In the genomic region with DNA sequence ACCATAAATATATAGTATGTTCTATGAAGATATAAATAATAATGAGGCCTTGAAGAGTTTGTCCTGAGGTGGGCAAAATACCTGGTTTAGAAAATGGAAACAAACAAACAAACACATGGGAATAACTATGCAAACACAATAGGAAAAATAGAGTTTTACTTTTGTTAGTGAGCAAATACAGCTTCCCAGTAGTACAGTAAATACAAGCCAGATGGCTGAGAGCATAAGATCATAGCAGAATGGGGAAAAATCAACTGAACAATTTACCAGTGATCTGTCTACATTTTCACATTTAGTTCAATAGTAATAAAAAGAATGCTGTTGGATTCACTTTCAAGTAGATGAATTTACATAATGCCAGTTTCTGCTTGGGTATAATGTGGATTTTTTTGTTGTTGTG, we compare ENCODE assay signal across 25 cellular contexts. TPM values are rescaled to one million over a fixed set of nuclear protein-coding genes. Genes with fewer than 3 reads are reported as not detected.
DNase-seq lines count a peak whose midpoint lies in the region; ATAC-seq and TF ChIP-seq lines count a peak whose summit lies in the region.
"Had no signal": no experiment of that assay in that cellular context is flagged by ENCODE, and none has a peak within 500 bp of the region (broad histone marks: within the 10 kb centered on the region; RNA-seq: fewer than 3 reads in every experiment).

No MANE protein-coding gene starts in this region.

- peaks cover 31% of the 10 kb centered on the region for H3K36me3 Mint-ChIP-seq in activated CD4-positive, alpha-beta T cell treated with anti-CD3 and anti-CD28 coated beads for 36 hours (ENCODE audit: low read depth)
- H3K36me3 Mint-ChIP-seq in CD4-positive, alpha-beta T cell (ENCODE audit: low read depth) = peaks cover 29% of the 10 kb centered on the region
- H3K36me3 Mint-ChIP-seq in activated T-helper 17 cell treated with anti-CD3 and anti-CD28 coated beads, Interleukin-2, amount 50 U/mL, for 72 hours (ENCODE audit: low read depth) = peaks cover 23% of the 10 kb centered on the region
- peaks cover 7% of the 10 kb centered on the region for H3K36me3 Mint-ChIP-seq in natural killer cell

- H3K4me3 Mint-ChIP-seq in activated CD4-positive, alpha-beta T cell treated with anti-CD3 and anti-CD28 coated beads for 36 hours = no peak overlapping the region
- H3K4me3 Mint-ChIP-seq in CD4-positive, alpha-beta T cell = peak overlapping the region; percentile 63
- H3K4me3 Mint-ChIP-seq in activated T-helper 17 cell treated with anti-CD3 and anti-CD28 coated beads, Interleukin-2, amount 50 U/mL, for 72 hours = peak overlapping the region; percentile 52
- H3K4me3 Mint-ChIP-seq in natural killer cell = no peak overlapping the region

- ATAC-seq in activated CD4-positive, alpha-beta T cell treated with anti-CD3 and anti-CD28 coated beads for 36 hours = no peak
- no peak for ATAC-seq in CD4-positive, alpha-beta T cell (ENCODE audit: poor library complexity)
- ATAC-seq in activated T-helper 17 cell treated with anti-CD3 and anti-CD28 coated beads, Interleukin-2, amount 50 U/mL, for 72 hours (replicated peaks) = no peak
- ATAC-seq in natural killer cell (no peak), GM18868 (IDR thresholded peaks at IDR 0.05; ENCODE audit: unreplicated experiment) (no peak)
- ATAC-seq: left colon had no signal

- peaks cover 20% of the 10 kb centered on the region for H3K9me3 Mint-ChIP-seq in activated CD4-positive, alpha-beta T cell treated with anti-CD3 and anti-CD28 coated beads for 36 hours (ENCODE audit: low read depth)
- peaks cover 7% of the 10 kb centered on the region for H3K9me3 Mint-ChIP-seq in CD4-positive, alpha-beta T cell
- peaks cover 7% of the 10 kb centered on the region for H3K9me3 Mint-ChIP-seq in activated T-helper 17 cell treated with anti-CD3 and anti-CD28 coated beads, Interleukin-2, amount 50 U/mL, for 72 hours
- H3K9me3 Mint-ChIP-seq in natural killer cell = peaks cover 0 to 5% of the 10 kb centered on the region in 2 donors

- intact Hi-C loops in activated CD4-positive, alpha-beta T cell treated with anti-CD3 and anti-CD28 coated beads for 36 hours (cut with DNase I, micrococcal nuclease) = no loop called here
- intact Hi-C loops in CD4-positive, alpha-beta T cell (cut with DNase I, micrococcal nuclease) = no loop called here
- intact Hi-C loops in natural killer cell (cut with micrococcal nuclease) = no loop called here

- no peak for DNase-seq in activated CD4-positive, alpha-beta T cell treated with anti-CD3 and anti-CD28 coated beads for 36 hours
- no peak for DNase-seq in activated CD4-positive, alpha-beta T cell treated with anti-CD3 and anti-CD28 coated beads, Interleukin-2, amount 50 U/mL, for 48 hours
- no peak for DNase-seq in CD4-positive, alpha-beta T cell
- DNase-seq in natural killer cell (no peak), A172 (ENCODE audit: low spot score) (no peak), AG08396 (ENCODE audit: low spot score) (no peak)
- DNase-seq: ACHN; C1 segment of cervical spinal cord; DMS153; effector memory CD4-positive, alpha-beta T cell; erythroblast; foreskin melanocyte; IMR-90; left colon; NCI-H1092; NCI-H187; NCI-H345; NCI-H82; occipital lobe; retina; stimulated activated CD4-positive, alpha-beta T cell treated with anti-CD3 and anti-CD28 coated beads, Interleukin-2, amount 100 ng/mL, for 24 hours; substantia nigra; upper lobe of left lung had no signal

- POLR2A ChIA-PET in activated CD4-positive, alpha-beta T cell treated with anti-CD3 and anti-CD28 coated beads for 36 hours (lab: Charles Lee) = interaction anchor here (0.8 kb wide), 1 partner anchor 15 kb away, joined by 3 read pairs; no protein-coding TSS in a partner anchor
- POLR2A ChIA-PET in CD4-positive, alpha-beta T cell (lab: Charles Lee) = interaction anchor here (0.7 to 1.7 kb wide), 7 partner anchors 9 to 44 kb away, joined by 3 to 9 read pairs (median 3); no protein-coding TSS in a partner anchor

- CTCF ChIA-PET in activated CD4-positive, alpha-beta T cell treated with anti-CD3 and anti-CD28 coated beads for 36 hours (lab: Charles Lee) = interaction anchor here (1.2 to 2.0 kb wide), 6 partner anchors 10 to 74 kb away, joined by 3 to 8 read pairs (median 4); no protein-coding TSS in a partner anchor
- CTCF ChIA-PET in CD4-positive, alpha-beta T cell (lab: Charles Lee) = interaction anchor here (0.9 to 1.1 kb wide), 2 partner anchors 14 to 15 kb away, joined by 3 read pairs; no protein-coding TSS in a partner anchor

- peaks cover 7% of the 10 kb centered on the region for H3K9me3 ChIP-seq in CD4-positive, alpha-beta T cell (ENCODE audit: control insufficient read depth, low read length)

- H3K27ac ChIP-seq in CD4-positive, alpha-beta T cell (ENCODE audit: low read depth, low read length) = no peak overlapping the region
- H3K27ac ChIP-seq: upper lobe of left lung had no signal

- H3K27ac Mint-ChIP-seq in activated CD4-positive, alpha-beta T cell treated with anti-CD3 and anti-CD28 coated beads for 36 hours = peak overlapping the region; percentile 44
- peak overlapping the region; percentile 78 for H3K27ac Mint-ChIP-seq in CD4-positive, alpha-beta T cell
- peak overlapping the region; percentile 50 for H3K27ac Mint-ChIP-seq in activated T-helper 17 cell treated with anti-CD3 and anti-CD28 coated beads, Interleukin-2, amount 50 U/mL, for 72 hours
- H3K27ac Mint-ChIP-seq in natural killer cell = peak overlapping the region; percentile 52 to 58

- no peaks in the 10 kb centered on the region for H3K27me3 Mint-ChIP-seq in activated CD4-positive, alpha-beta T cell treated with anti-CD3 and anti-CD28 coated beads for 36 hours
- no peaks in the 10 kb centered on the region for H3K27me3 Mint-ChIP-seq in CD4-positive, alpha-beta T cell
- no peaks in the 10 kb centered on the region for H3K27me3 Mint-ChIP-seq in activated T-helper 17 cell treated with anti-CD3 and anti-CD28 coated beads, Interleukin-2, amount 50 U/mL, for 72 hours
- no peaks in the 10 kb centered on the region for H3K27me3 Mint-ChIP-seq in natural killer cell (ENCODE audit: low read depth in 2 of 2)

- TF ChIP-seq CTCF in CD4-positive, alpha-beta T cell (IDR thresholded peaks at IDR 0.05) = no peak
- TF ChIP-seq CTCF in natural killer cell (IDR thresholded peaks at IDR 0.05) = no peak

- H3K27me3 ChIP-seq in CD4-positive, alpha-beta T cell (ENCODE audit: control insufficient read depth, insufficient read depth, low read length) = no peaks in the 10 kb centered on the region
- H3K27me3 ChIP-seq: upper lobe of left lung had no signal

- peaks cover 67% of the 10 kb centered on the region for H3K4me1 Mint-ChIP-seq in activated CD4-positive, alpha-beta T cell treated with anti-CD3 and anti-CD28 coated beads for 36 hours
- H3K4me1 Mint-ChIP-seq in CD4-positive, alpha-beta T cell (ENCODE audit: low read depth) = peaks cover 81% of the 10 kb centered on the region
- peaks cover 56% of the 10 kb centered on the region for H3K4me1 Mint-ChIP-seq in activated T-helper 17 cell treated with anti-CD3 and anti-CD28 coated beads, Interleukin-2, amount 50 U/mL, for 72 hours
- peaks cover 61 to 68% of the 10 kb centered on the region in 2 donors for H3K4me1 Mint-ChIP-seq in natural killer cell

RNA-seq across cellular contexts. Expression of a gene that starts 45.1 kb away (rescaled TPM):
- 100 to 1,000 TPM in 1 of 2 experiments, 10 to 100 TPM in 1; 72.5 to 101 TPM for total RNA-seq in activated CD4-positive, alpha-beta T cell treated with anti-CD3 and anti-CD28 coated beads for 36 hours
- 100 to 1,000 TPM; 273 to 302 TPM for total RNA-seq in CD4-positive, alpha-beta T cell
- total RNA-seq in activated T-helper 17 cell treated with anti-CD3 and anti-CD28 coated beads, Interleukin-2, amount 50 U/mL, for 72 hours = 100 to 1,000 TPM; 115 to 119 TPM
- total RNA-seq in natural killer cell = 100 to 1,000 TPM; 341 to 437 (median 344) TPM
- total RNA-seq in A172 (2014; rRNA removed; shearing (Covaris generic)) = 44.9 and 63.3 TPM in 2 replicates

Comparison
In these comparisons a context has a peak if more than half of its experiments do, and no peak if none do; other contexts are left out.
1. H3K4me3 Mint-ChIP-seq: peak in CD4-positive, alpha-beta T cell (single experiment) and activated T-helper 17 cell treated with anti-CD3 and anti-CD28 coated beads, Interleukin-2, amount 50 U/mL, for 72 hours (single experiment); none in activated CD4-positive, alpha-beta T cell treated with anti-CD3 and anti-CD28 coated beads for 36 hours (single experiment) and natural killer cell (single experiment).
2. Peak in every context shown above with its lines, with median percentiles within 50 percentile points of each other: H3K27ac Mint-ChIP-seq.